In the genomic region with DNA sequence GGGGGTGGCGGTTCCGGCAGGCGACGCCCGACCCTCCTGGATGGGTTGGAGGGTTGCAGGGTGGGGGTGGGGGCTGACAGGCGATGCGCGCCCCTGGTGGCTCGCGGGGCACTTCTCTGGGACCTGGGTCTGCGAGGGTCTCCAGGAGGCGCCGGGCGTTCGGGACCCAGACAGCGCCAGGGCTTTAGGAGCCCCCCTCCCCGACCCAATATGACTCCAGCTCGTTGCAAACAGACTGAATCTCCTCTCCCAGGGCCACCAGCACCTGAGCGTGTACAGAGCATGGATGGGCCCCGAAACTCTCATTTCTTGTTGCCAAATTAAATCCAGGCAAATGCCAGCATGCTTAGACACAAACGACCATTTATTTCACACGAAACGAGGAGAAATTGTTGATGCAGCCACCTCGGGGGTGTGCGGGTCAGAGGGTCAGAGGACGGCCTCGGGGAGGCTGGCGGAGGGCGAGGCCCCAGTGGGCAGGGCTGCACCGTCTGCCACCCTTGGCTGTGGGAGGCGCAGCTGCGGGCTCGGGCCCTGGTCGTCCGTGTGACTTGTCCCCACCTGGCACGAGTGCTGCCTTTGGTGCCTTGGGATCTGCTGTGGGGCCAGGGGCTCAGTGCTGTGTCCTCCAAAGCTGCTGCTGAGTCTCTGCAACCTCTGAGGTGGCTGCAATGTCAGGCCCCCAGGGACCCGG, we compare ENCODE assay signal across 7 cellular contexts.
DNase-seq lines count a peak whose midpoint lies in the region; ATAC-seq and TF ChIP-seq lines count a peak whose summit lies in the region.

No MANE protein-coding gene starts in this region.

- no peaks in the 10 kb centered on the region for H3K36me3 ChIP-seq in brain microvascular endothelial cell (replicated peaks)

- peaks cover 2% of the 10 kb centered on the region for H3K27me3 ChIP-seq in brain microvascular endothelial cell (replicated peaks)

- peaks cover 21% of the 10 kb centered on the region for H3K27me3 Mint-ChIP-seq in nephron progenitor cell (ENCODE audit: low read depth, poor library complexity)

- no peaks in the 10 kb centered on the region for H3K36me3 Mint-ChIP-seq in nephron progenitor cell (ENCODE audit: low read depth)

- H3K27ac ChIP-seq in brain microvascular endothelial cell: no peak overlapping the region

- ATAC-seq in HG03045 (IDR thresholded peaks at IDR 0.05; ENCODE audit: unreplicated experiment) (no peak), HG02623 (IDR thresholded peaks at IDR 0.05; ENCODE audit: unreplicated experiment) (no peak)

- TF ChIP-seq CTCF in GM12864 (IDR thresholded peaks at IDR 0.05; ENCODE audit: low read depth, low read length, missing control alignments) (peak; percentile 46), brain microvascular endothelial cell (IDR thresholded peaks at IDR 0.05; ENCODE audit: low read depth, low read length, missing control alignments) (peak; percentile 67), nephron progenitor cell (IDR thresholded peaks at IDR 0.05) (peak; percentile 78)

- H3K4me3 ChIP-seq in GM12864 (ENCODE audit: low read depth, low read length) (no peak overlapping the region), brain microvascular endothelial cell (ENCODE audit: low read depth, low read length) (no peak overlapping the region)

- peaks cover 36% of the 10 kb centered on the region for H3K4me1 Mint-ChIP-seq in nephron progenitor cell

- H3K4me3 Mint-ChIP-seq in nephron progenitor cell: no peak overlapping the region

- in situ Hi-C loops in brain microvascular endothelial cell (cut with HindIII; ENCODE audit: low pct_ligation_motif_present, low sequenced_read_pairs): no loop called here

- H3K27ac Mint-ChIP-seq in nephron progenitor cell: no peak overlapping the region

- H3K9me3 Mint-ChIP-seq in nephron progenitor cell: no peaks in the 10 kb centered on the region

- no peak for DNase-seq in GM12864 (ENCODE audit: low read depth)
- DNase-seq in NCI-H1092 (lab: John Stamatoyannopoulos, UW): peak; percentile 23
- DNase-seq in brain microvascular endothelial cell: no peak
- DNase-seq in nephron progenitor cell: peak; percentile 80
- no peak for DNase-seq in AG08395 (ENCODE audit: low spot score)

Comparison
In these comparisons a context has a peak if more than half of its experiments do, and no peak if none do; other contexts are left out.
1. DNase-seq: peak in NCI-H1092 (single experiment) and nephron progenitor cell (single experiment); none in GM12864 (single experiment), brain microvascular endothelial cell (single experiment) and AG08395 (single experiment).
2. Peak in every context shown above with its lines, with median percentiles within 50 percentile points of each other: CTCF ChIP-seq.